8 cellular contexts compared by ENCODE assay signal in the genomic region with DNA sequence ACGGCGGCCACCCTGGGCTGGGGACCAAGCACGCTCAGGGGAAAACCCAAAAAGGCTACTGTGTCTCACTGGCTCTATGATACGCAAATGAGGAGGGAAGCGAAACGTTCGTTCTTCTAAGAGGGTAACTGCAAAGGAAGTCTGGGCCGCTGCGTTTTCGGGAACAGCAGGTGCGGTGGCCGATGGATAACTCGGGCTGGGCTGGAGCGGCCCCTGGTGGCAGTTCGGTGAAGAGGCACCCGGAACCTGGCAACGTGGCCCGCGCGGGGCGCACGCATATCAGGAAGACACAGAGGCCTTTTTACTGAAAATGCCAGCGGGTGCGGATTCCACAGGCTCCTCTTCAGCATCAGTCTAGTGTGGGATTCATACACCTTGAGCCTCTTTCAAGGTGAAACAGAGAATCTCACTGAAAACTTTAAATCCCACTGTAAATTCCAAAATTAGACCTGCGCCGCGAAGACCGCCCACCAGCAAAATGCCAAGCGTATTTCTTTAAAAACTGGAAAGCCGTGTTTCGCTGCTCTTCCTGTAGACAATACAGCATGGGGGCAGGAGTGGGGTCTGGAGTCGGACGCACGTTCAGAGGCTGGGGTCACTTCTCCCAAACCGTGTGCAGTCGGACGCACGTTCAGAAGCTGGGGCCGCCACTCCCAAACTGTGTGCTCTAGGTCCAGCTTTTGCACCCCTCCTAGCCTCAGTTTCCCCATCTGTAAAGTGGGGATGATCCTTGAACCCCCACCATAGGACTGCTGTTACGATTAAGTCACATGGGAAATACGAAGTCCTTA. TPM values are rescaled to one million over a fixed set of nuclear protein-coding genes. Genes with fewer than 3 reads are reported as not detected.
DNase-seq lines count a peak whose midpoint lies in the region; TF ChIP-seq lines count a peak whose summit lies in the region.

No MANE protein-coding gene starts in this region.

- no peaks in the 10 kb centered on the region for H3K36me3 ChIP-seq in MG63
- H3K36me3 ChIP-seq in neutrophil, result no peaks in the 10 kb centered on the region
- no peaks in the 10 kb centered on the region for H3K36me3 ChIP-seq in subcutaneous abdominal adipose tissue (ENCODE audit: control insufficient read depth in 5 of 5, insufficient read depth in 5 of 5, low read length in 5 of 5)

- POLR2A ChIA-PET in HEK293T (lab: Yijun Ruan, JAX), result no interaction called here

- H3K9me3 ChIP-seq in MG63, result no peaks in the 10 kb centered on the region
- H3K9me3 ChIP-seq in neutrophil, result no peaks in the 10 kb centered on the region
- H3K9me3 ChIP-seq in subcutaneous abdominal adipose tissue (ENCODE audit: control insufficient read depth in 5 of 5, low read length in 5 of 5), result no peaks in the 10 kb centered on the region

- H3K4me1 ChIP-seq in neutrophil (ENCODE audit: control insufficient read depth in 1 of 2, insufficient read depth in 1 of 2, low read depth in 1 of 2, low read length in 1 of 2) (peaks cover 6 to 8% of the 10 kb centered on the region in 2 experiments), subcutaneous abdominal adipose tissue (ENCODE audit: control insufficient read depth in 5 of 5, insufficient read depth in 5 of 5, low read length in 5 of 5) (peaks cover 0 to 21% (median 17%) of the 10 kb centered on the region in 5 donors)

- no peak overlapping the region for H3K27ac ChIP-seq in neutrophil
- no peak overlapping the region for H3K27ac ChIP-seq in subcutaneous abdominal adipose tissue (ENCODE audit: low read depth, low read length)

- peak; percentile 61 for DNase-seq in GF-D8 (lab: John Stamatoyannopoulos, UW)
- DNase-seq in HEK293T (ENCODE audit: extremely low spot score), result peak; percentile 90
- DNase-seq in MG63, result peak; percentile 89
- DNase-seq in SHP77 (lab: John Stamatoyannopoulos, UW), result peak; percentile 47 to 72
- peak; percentile 80 for DNase-seq in activated effector memory CD4-positive, alpha-beta T cell treated with Interleukin-2 at 50 U/mL for 16 hours
- DNase-seq in foreskin melanocyte, result peak; percentile 69

- peak; percentile 91 for TF ChIP-seq CTCF in neutrophil (IDR thresholded peaks at IDR 0.05)

- CTCF ChIA-PET in HEK293T (lab: Yijun Ruan, JAX), result no interaction called here

- H3K4me3 ChIP-seq in MG63 (no peak overlapping the region), neutrophil (ENCODE audit: low read depth in 1 of 2, low read length in 1 of 2) (peak overlapping the region in 1 of 2 experiments; percentile 34), subcutaneous abdominal adipose tissue (ENCODE audit: low read depth in 1 of 5, low read length in 5 of 5) (peak overlapping the region; percentile 24 to 57 (median 44))

- peak overlapping the region in 1 of 5 donors; percentile 25 for H3K9ac ChIP-seq in subcutaneous abdominal adipose tissue (ENCODE audit: low read length in 5 of 5)

- H3K27me3 ChIP-seq in MG63 (peaks cover 7% of the 10 kb centered on the region), neutrophil (no peaks in the 10 kb centered on the region), subcutaneous abdominal adipose tissue (ENCODE audit: control insufficient read depth in 5 of 5, insufficient read depth in 4 of 5, low read length in 5 of 5) (peaks cover 0 to 11% (median 4%) of the 10 kb centered on the region in 5 donors)

TF ChIP-seq in HEK293T, 16 proteins besides CTCF, POLR2A, EP300 and RAD21:
- TF ChIP-seq CTBP1 (IDR thresholded peaks at IDR 0.05; ENCODE audit: borderline replicate concordance) (no peak), NFRKB (IDR thresholded peaks at IDR 0.05) (no peak), FOXK2 (IDR thresholded peaks at IDR 0.05) (no peak), ARNT (IDR thresholded peaks at IDR 0.05) (0 out of 2 replicates have a peak, but pooled peaks have one; percentile 46)
- TF ChIP-seq, protein P1, sequence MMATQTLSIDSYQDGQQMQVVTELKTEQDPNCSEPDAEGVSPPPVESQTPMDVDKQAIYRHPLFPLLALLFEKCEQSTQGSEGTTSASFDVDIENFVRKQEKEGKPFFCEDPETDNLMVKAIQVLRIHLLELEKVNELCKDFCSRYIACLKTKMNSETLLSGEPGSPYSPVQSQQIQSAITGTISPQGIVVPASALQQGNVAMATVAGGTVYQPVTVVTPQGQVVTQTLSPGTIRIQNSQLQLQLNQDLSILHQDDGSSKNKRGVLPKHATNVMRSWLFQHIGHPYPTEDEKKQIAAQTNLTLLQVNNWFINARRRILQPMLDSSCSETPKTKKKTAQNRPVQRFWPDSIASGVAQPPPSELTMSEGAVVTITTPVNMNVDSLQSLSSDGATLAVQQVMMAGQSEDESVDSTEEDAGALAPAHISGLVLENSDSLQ (IDR thresholded peaks at IDR 0.05), result no peak

RNA-seq across cellular contexts. Expression of a gene that starts 44.4 kb away (rescaled TPM):
- 210 and 260 TPM in 2 replicates for total RNA-seq in MG63 (2014; rRNA removed; shearing (Covaris generic); ENCODE audit: low replicate concordance)
